8 cellular contexts compared by ENCODE assay signal in the genomic region with DNA sequence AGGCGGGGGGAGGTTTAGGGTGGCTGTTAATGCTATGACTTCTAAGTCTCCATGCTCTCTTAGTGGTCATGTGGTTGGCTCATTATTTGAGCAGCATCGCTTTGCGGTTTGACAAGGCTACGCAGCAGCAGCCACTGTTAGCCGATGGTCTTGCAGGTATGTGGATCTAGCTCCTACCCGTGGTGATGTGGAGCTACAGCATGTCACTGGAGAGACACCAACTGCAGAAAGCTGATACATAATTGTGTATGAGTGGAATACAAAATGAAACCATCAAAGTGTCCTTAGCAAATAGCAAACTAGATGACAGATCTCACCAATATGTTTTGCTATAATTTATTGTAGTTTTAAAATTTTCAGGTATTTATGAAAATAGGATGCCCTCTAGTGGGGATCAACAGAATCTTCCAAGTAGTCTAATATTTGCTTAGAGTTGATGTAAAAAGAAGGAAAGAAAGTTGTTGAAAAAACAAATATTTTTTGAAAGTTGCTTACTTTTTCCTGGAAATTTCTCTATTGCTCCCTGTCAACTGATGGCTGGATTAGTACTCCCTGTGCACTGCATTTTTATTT.
DNase-seq lines count a peak whose midpoint lies in the region; ATAC-seq and TF ChIP-seq lines count a peak whose summit lies in the region.

No MANE protein-coding gene starts in this region.

- H3K27ac Mint-ChIP-seq in activated CD8-positive, alpha-beta T cell treated with anti-CD3 and anti-CD28 coated beads, Interleukin-2, amount 10 ng/mL, durations not matched to agents 7 days and 5 days: no peak overlapping the region
- no peak overlapping the region for H3K27ac Mint-ChIP-seq in progenitor cell of endocrine pancreas

- CTCF ChIA-PET in activated CD8-positive, alpha-beta T cell treated with anti-CD3 and anti-CD28 coated beads, Interleukin-2, amount 10 ng/mL, durations not matched to agents 7 days and 5 days (lab: Charles Lee): interaction anchor here (0.8 to 1.9 kb wide), 2 partner anchors 10 to 19 kb away, joined by 3 to 7 read pairs; no protein-coding TSS in a partner anchor

- peak; percentile 92 for DNase-seq in EL
- DNase-seq in NCI-H226: peak; percentile 84
- DNase-seq in activated CD8-positive, alpha-beta T cell treated with anti-CD3 and anti-CD28 coated beads, Interleukin-2, amount 10 ng/mL, durations not matched to agents 7 days and 5 days: peak; percentile 39
- no peak for DNase-seq in Right ventricle myocardium inferior (ENCODE audit: missing footprints)
- peak; percentile 39 for DNase-seq in progenitor cell of endocrine pancreas (ENCODE audit: low spot score, unreplicated experiment)
- no peak for DNase-seq in T-helper 9 cell

- no peaks in the 10 kb centered on the region for H3K4me1 Mint-ChIP-seq in activated CD8-positive, alpha-beta T cell treated with anti-CD3 and anti-CD28 coated beads, Interleukin-2, amount 10 ng/mL, durations not matched to agents 7 days and 5 days (ENCODE audit: low read depth)
- no peaks in the 10 kb centered on the region for H3K4me1 Mint-ChIP-seq in progenitor cell of endocrine pancreas (ENCODE audit: low read depth)

- no peak overlapping the region for H3K4me3 Mint-ChIP-seq in activated CD8-positive, alpha-beta T cell treated with anti-CD3 and anti-CD28 coated beads, Interleukin-2, amount 10 ng/mL, durations not matched to agents 7 days and 5 days
- H3K4me3 Mint-ChIP-seq in progenitor cell of endocrine pancreas (ENCODE audit: low read depth): no peak overlapping the region

- intact Hi-C loops in Right ventricle myocardium inferior (cut with DNase I): loop anchor here (1.0 to 10.0 kb wide), 2 partner anchors 199 to 771 kb away; no protein-coding TSS in a partner anchor

- no peaks in the 10 kb centered on the region for H3K9me3 Mint-ChIP-seq in activated CD8-positive, alpha-beta T cell treated with anti-CD3 and anti-CD28 coated beads, Interleukin-2, amount 10 ng/mL, durations not matched to agents 7 days and 5 days (ENCODE audit: insufficient read depth)
- H3K9me3 Mint-ChIP-seq in progenitor cell of endocrine pancreas (ENCODE audit: low read depth): no peaks in the 10 kb centered on the region

- POLR2A ChIA-PET in activated CD8-positive, alpha-beta T cell treated with anti-CD3 and anti-CD28 coated beads, Interleukin-2, amount 10 ng/mL, durations not matched to agents 7 days and 5 days (lab: Charles Lee): no interaction called here

- no peaks in the 10 kb centered on the region for H3K36me3 Mint-ChIP-seq in activated CD8-positive, alpha-beta T cell treated with anti-CD3 and anti-CD28 coated beads, Interleukin-2, amount 10 ng/mL, durations not matched to agents 7 days and 5 days (ENCODE audit: low read depth)
- no peaks in the 10 kb centered on the region for H3K36me3 Mint-ChIP-seq in progenitor cell of endocrine pancreas (ENCODE audit: insufficient read depth)

- peak; percentile 99 for TF ChIP-seq CTCF in progenitor cell of endocrine pancreas (IDR thresholded peaks at IDR 0.05; ENCODE audit: unreplicated experiment)

- H3K27me3 Mint-ChIP-seq in activated CD8-positive, alpha-beta T cell treated with anti-CD3 and anti-CD28 coated beads, Interleukin-2, amount 10 ng/mL, durations not matched to agents 7 days and 5 days (ENCODE audit: low read depth): no peaks in the 10 kb centered on the region
- no peaks in the 10 kb centered on the region for H3K27me3 Mint-ChIP-seq in progenitor cell of endocrine pancreas

- ATAC-seq in GM19463 (IDR thresholded peaks at IDR 0.05; ENCODE audit: unreplicated experiment) (peak; percentile 99), HG03442 (IDR thresholded peaks at IDR 0.05; ENCODE audit: unreplicated experiment) (peak; percentile 100), Right ventricle myocardium inferior (peak; percentile 95)
- ATAC-seq in activated CD8-positive, alpha-beta T cell treated with anti-CD3 and anti-CD28 coated beads, Interleukin-2, amount 10 ng/mL, durations not matched to agents 7 days and 5 days: no peak

Comparison
In these comparisons a context has a peak if more than half of its experiments do, and no peak if none do; other contexts are left out.
1. DNase-seq: peak in EL (single experiment), NCI-H226 (single experiment), activated CD8-positive, alpha-beta T cell treated with anti-CD3 and anti-CD28 coated beads, Interleukin-2, amount 10 ng/mL, durations not matched to agents 7 days and 5 days (single experiment) and progenitor cell of endocrine pancreas (single experiment); none in Right ventricle myocardium inferior (single experiment) and T-helper 9 cell (single experiment).